ENCODE assay signal across 1 cellular context in the genomic region with DNA sequence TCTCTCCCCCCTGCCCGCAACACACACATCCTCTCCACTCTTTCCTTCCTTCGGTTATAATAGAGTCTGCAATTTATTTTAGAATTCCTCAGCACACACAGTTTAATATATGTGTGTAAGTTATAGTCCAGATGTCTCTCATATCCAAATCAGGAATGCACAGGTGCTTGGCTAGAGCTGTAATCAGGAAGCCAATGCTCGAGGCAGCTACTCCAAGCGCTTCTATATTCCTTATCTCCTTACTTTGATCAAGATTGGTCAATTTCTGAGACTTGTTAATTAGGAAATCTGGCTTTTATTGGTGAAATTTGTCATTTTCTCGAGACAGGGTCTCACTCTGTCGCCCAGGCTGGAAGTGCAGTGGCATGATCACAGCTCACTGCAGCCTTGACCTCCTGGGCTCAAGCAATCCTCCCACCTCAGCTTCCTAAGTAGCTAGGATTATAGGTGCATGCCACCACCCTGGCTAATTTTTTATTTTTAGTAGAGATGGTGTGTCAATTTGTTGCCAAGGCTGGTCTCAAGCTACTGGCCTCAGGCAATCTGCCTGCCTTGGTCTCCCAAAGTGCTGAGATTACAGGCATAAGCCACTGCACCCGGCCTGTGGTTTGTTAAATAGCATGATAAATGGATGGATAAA.
TF ChIP-seq lines count a peak whose summit lies in the region.

No MANE protein-coding gene starts in this region.

TF ChIP-seq in WTC11, 78 proteins besides CTCF, POLR2A, EP300 and RAD21:
- TF ChIP-seq ZNF396 (CRISPR knock-in tag; IDR thresholded peaks at IDR 0.05; ENCODE audit: borderline replicate concordance) (no peak), GTF2I (CRISPR knock-in tag; conservative IDR thresholded peaks at IDR 0.05) (no peak), NR1H2 (CRISPR knock-in tag; IDR thresholded peaks at IDR 0.05) (no peak), ZNF671 (CRISPR knock-in tag; IDR thresholded peaks at IDR 0.05) (no peak), ZNF317 (CRISPR knock-in tag; IDR thresholded peaks at IDR 0.05; ENCODE audit: borderline replicate concordance, low read depth) (no peak), ZNF138 (CRISPR knock-in tag; conservative IDR thresholded peaks at IDR 0.05) (no peak), SOX15 (CRISPR knock-in tag; IDR thresholded peaks at IDR 0.05) (no peak), ZNF416 (CRISPR knock-in tag; IDR thresholded peaks at IDR 0.05) (no peak), RORB (CRISPR knock-in tag; IDR thresholded peaks at IDR 0.05) (no peak), ZNF219 (CRISPR knock-in tag; IDR thresholded peaks at IDR 0.05; ENCODE audit: borderline replicate concordance) (no peak)
- TF ChIP-seq, protein P1, sequence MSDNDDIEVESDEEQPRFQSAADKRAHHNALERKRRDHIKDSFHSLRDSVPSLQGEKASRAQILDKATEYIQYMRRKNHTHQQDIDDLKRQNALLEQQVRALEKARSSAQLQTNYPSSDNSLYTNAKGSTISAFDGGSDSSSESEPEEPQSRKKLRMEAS (CRISPR knock-in tag; IDR thresholded peaks at IDR 0.05) = no peak
- TF ChIP-seq, protein P2, sequence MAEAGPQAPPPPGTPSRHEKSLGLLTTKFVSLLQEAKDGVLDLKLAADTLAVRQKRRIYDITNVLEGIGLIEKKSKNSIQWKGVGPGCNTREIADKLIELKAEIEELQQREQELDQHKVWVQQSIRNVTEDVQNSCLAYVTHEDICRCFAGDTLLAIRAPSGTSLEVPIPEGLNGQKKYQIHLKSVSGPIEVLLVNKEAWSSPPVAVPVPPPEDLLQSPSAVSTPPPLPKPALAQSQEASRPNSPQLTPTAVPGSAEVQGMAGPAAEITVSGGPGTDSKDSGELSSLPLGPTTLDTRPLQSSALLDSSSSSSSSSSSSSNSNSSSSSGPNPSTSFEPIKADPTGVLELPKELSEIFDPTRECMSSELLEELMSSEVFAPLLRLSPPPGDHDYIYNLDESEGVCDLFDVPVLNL (CRISPR knock-in tag; IDR thresholded peaks at IDR 0.05; ENCODE audit: borderline replicate concordance, low read depth) = no peak
- TF ChIP-seq, protein P3, sequence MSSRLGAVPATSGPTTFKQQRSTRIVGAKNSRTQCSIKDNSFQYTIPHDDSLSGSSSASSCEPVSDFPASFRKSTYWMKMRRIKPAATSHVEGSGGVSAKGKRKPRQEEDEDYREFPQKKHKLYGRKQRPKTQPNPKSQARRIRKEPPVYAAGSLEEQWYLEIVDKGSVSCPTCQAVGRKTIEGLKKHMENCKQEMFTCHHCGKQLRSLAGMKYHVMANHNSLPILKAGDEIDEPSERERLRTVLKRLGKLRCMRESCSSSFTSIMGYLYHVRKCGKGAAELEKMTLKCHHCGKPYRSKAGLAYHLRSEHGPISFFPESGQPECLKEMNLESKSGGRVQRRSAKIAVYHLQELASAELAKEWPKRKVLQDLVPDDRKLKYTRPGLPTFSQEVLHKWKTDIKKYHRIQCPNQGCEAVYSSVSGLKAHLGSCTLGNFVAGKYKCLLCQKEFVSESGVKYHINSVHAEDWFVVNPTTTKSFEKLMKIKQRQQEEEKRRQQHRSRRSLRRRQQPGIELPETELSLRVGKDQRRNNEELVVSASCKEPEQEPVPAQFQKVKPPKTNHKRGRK (CRISPR knock-in tag; IDR thresholded peaks at IDR 0.05; ENCODE audit: borderline replicate concordance) = no peak
- TF ChIP-seq, protein P4, sequence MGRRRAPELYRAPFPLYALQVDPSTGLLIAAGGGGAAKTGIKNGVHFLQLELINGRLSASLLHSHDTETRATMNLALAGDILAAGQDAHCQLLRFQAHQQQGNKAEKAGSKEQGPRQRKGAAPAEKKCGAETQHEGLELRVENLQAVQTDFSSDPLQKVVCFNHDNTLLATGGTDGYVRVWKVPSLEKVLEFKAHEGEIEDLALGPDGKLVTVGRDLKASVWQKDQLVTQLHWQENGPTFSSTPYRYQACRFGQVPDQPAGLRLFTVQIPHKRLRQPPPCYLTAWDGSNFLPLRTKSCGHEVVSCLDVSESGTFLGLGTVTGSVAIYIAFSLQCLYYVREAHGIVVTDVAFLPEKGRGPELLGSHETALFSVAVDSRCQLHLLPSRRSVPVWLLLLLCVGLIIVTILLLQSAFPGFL (CRISPR knock-in tag; IDR thresholded peaks at IDR 0.05; ENCODE audit: borderline replicate concordance) = no peak
- TF ChIP-seq, protein P5, sequence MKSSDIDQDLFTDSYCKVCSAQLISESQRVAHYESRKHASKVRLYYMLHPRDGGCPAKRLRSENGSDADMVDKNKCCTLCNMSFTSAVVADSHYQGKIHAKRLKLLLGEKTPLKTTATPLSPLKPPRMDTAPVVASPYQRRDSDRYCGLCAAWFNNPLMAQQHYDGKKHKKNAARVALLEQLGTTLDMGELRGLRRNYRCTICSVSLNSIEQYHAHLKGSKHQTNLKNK (CRISPR knock-in tag; IDR thresholded peaks at IDR 0.05) = no peak
- TF ChIP-seq, protein P6, sequence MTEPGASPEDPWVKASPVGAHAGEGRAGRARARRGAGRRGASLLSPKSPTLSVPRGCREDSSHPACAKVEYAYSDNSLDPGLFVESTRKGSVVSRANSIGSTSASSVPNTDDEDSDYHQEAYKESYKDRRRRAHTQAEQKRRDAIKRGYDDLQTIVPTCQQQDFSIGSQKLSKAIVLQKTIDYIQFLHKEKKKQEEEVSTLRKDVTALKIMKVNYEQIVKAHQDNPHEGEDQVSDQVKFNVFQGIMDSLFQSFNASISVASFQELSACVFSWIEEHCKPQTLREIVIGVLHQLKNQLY (CRISPR knock-in tag; IDR thresholded peaks at IDR 0.05) = no peak
